In genomic region chr18:37252342-37252741, GRCh38 we compare ENCODE assay signal across 15 cellular contexts.
"Had no signal": no experiment of that assay in that cellular context is flagged by ENCODE, and none has a peak within 500 bp of the region (broad histone marks: within the 10 kb centered on the region; RNA-seq: fewer than 3 reads in every experiment).

No MANE protein-coding gene starts in this region.

- H3K9ac ChIP-seq: parathyroid adenoma had no signal

- H3K9me3 ChIP-seq: esophagus squamous epithelium, heart left ventricle had no signal

- H3K27ac ChIP-seq: esophagus squamous epithelium, heart left ventricle had no signal

- H3K36me3 ChIP-seq: esophagus squamous epithelium, heart left ventricle had no signal

- H3K9me3 Mint-ChIP-seq: activated CD8-positive, alpha-beta T cell treated with anti-CD3 and anti-CD28 coated beads for 36 hours; activated naive CD4-positive, alpha-beta T cell treated with anti-CD3 and anti-CD28 coated beads, Interleukin-2, amount 50 U/mL, for 72 hours; activated T-helper 1 cell treated with anti-CD3 and anti-CD28 coated beads, Interleukin-12 subunit alpha, Interleukin-12 subunit beta, Interleukin-2, Interleukin-4 antibody, amounts not matched to agents 30 ng/mL and 10 ng/mL and 1 ng/mL, durations not matched to agents 14 hours and 24 hours and 36 hours; stimulated activated naive CD8-positive, alpha-beta T cell treated with anti-CD3 and anti-CD28 coated beads, Interleukin-15, Interleukin-2, amounts not matched to agents 100 ng/mL and 50 ng/mL, for 24 hours had no signal

- H3K27ac Mint-ChIP-seq: activated CD8-positive, alpha-beta T cell treated with anti-CD3 and anti-CD28 coated beads for 36 hours; activated naive CD4-positive, alpha-beta T cell treated with anti-CD3 and anti-CD28 coated beads, Interleukin-2, amount 50 U/mL, for 72 hours; activated T-helper 1 cell treated with anti-CD3 and anti-CD28 coated beads, Interleukin-12 subunit alpha, Interleukin-12 subunit beta, Interleukin-2, Interleukin-4 antibody, amounts not matched to agents 30 ng/mL and 10 ng/mL and 1 ng/mL, durations not matched to agents 14 hours and 24 hours and 36 hours; stimulated activated naive CD8-positive, alpha-beta T cell treated with anti-CD3 and anti-CD28 coated beads, Interleukin-15, Interleukin-2, amounts not matched to agents 100 ng/mL and 50 ng/mL, for 24 hours had no signal

- H3K4me3 Mint-ChIP-seq: activated CD8-positive, alpha-beta T cell treated with anti-CD3 and anti-CD28 coated beads for 36 hours; activated T-helper 1 cell treated with anti-CD3 and anti-CD28 coated beads, Interleukin-12 subunit alpha, Interleukin-12 subunit beta, Interleukin-2, Interleukin-4 antibody, amounts not matched to agents 30 ng/mL and 10 ng/mL and 1 ng/mL, durations not matched to agents 14 hours and 24 hours and 36 hours; stimulated activated naive CD8-positive, alpha-beta T cell treated with anti-CD3 and anti-CD28 coated beads, Interleukin-15, Interleukin-2, amounts not matched to agents 100 ng/mL and 50 ng/mL, for 24 hours had no signal

- H3K79me2 ChIP-seq: parathyroid adenoma had no signal

- ATAC-seq: activated naive CD4-positive, alpha-beta T cell treated with anti-CD3 and anti-CD28 coated beads, Interleukin-2, amount 50 U/mL, for 72 hours; heart left ventricle; left lobe of liver had no signal

- H3K4me3 ChIP-seq: dorsolateral prefrontal cortex, esophagus squamous epithelium, heart left ventricle had no signal

- DNase-seq: activated CD4-positive, alpha-beta T cell treated with anti-CD3 and anti-CD28 coated beads for 4 hours; activated CD8-positive, alpha-beta memory T cell treated with anti-CD3 and anti-CD28 coated beads, Interleukin-2, amount 50 U/mL, for 4 hours; esophagus squamous epithelium; foreskin fibroblast; islet precursor cell; stimulated activated CD4-positive, alpha-beta T cell treated with anti-CD3 and anti-CD28 coated beads, Interleukin-15, amount 100 ng/mL, for 24 hours; stimulated activated CD4-positive, alpha-beta T cell treated with anti-CD3 and anti-CD28 coated beads, Interleukin-4, amount 100 ng/mL, for 24 hours had no signal
